In the genomic region with DNA sequence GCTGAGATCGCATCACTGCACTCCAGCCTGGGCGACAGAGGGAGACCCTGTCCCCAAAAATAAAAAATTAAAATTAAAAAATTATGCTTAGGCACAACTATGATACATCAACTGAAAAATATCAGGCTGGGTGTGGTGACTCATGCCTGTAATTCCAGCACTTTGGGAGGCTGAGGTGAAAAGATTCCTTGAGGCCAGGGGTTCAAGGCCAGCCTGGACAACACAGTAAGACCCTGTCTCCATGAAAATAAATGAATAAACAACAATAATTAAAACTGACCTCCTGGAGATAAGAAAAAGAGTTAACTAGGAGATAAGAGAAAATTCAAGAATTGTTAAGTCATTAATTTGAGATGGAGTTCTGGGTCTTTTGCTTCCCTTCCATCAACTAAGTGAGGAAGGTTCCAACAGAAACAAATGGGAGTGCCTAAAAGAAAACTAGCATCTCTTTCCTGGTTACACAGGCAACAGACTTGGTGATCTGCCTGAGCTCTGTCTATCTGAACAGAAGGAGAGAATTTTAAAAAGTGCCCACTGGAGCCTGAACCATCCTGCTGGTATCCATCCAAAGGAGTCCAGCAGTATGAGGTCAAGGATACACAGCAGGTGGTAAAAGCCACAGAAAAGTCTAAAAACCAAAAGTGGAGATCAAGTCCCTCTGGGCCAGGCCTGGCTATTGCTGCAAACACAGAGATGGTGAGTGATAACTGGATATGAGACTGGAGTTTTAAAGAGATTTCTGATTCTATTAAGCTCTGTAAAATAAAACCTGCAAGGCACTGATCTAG, we compare ENCODE assay signal across 17 cellular contexts. TPM values are rescaled to one million over a fixed set of nuclear protein-coding genes. Genes with fewer than 3 reads are reported as not detected.
DNase-seq lines count a peak whose midpoint lies in the region; ATAC-seq, FAIRE-seq and TF ChIP-seq lines count a peak whose summit lies in the region.
"Had no signal": no experiment of that assay in that cellular context is flagged by ENCODE, and none has a peak within 500 bp of the region (broad histone marks: within the 10 kb centered on the region; RNA-seq: fewer than 3 reads in every experiment).

No MANE protein-coding gene starts in this region.

- no peak overlapping the region for H3K27ac ChIP-seq in vagina
- H3K27ac ChIP-seq: esophagus squamous epithelium, heart left ventricle, SJCRH30 had no signal

- H3K36me3 ChIP-seq in vagina: no peaks in the 10 kb centered on the region

- H3K4me1 ChIP-seq in vagina: peaks cover 13% of the 10 kb centered on the region
- H3K4me1 ChIP-seq: esophagus squamous epithelium, SJCRH30 had no signal

- H3K9me3 ChIP-seq in vagina: no peaks in the 10 kb centered on the region
- H3K9me3 ChIP-seq: esophagus squamous epithelium, heart left ventricle, SJCRH30 had no signal

- H3K36me3 Mint-ChIP-seq in activated CD4-positive, alpha-beta T cell treated with anti-CD3 and anti-CD28 coated beads for 36 hours (ENCODE audit: low read depth): peaks cover 28% of the 10 kb centered on the region
- peaks cover 0 to 55% (median 5%) of the 10 kb centered on the region in 3 donors for H3K36me3 Mint-ChIP-seq in naive thymus-derived CD8-positive, alpha-beta T cell

- peak; percentile 38 for FAIRE-seq in H54 (lab: Jason Lieb, UNC)
- FAIRE-seq: keratinocyte had no signal

- no peaks in the 10 kb centered on the region for H3K9me3 Mint-ChIP-seq in activated CD4-positive, alpha-beta T cell treated with anti-CD3 and anti-CD28 coated beads for 36 hours (ENCODE audit: low read depth)
- H3K9me3 Mint-ChIP-seq in naive thymus-derived CD8-positive, alpha-beta T cell: no peaks in the 10 kb centered on the region

- peaks cover 39% of the 10 kb centered on the region for H3K4me1 Mint-ChIP-seq in activated CD4-positive, alpha-beta T cell treated with anti-CD3 and anti-CD28 coated beads for 36 hours
- H3K4me1 Mint-ChIP-seq in naive thymus-derived CD8-positive, alpha-beta T cell: peaks cover 12 to 55% (median 42%) of the 10 kb centered on the region in 4 donors

- H3K27ac Mint-ChIP-seq in activated CD4-positive, alpha-beta T cell treated with anti-CD3 and anti-CD28 coated beads for 36 hours: peak overlapping the region; percentile 38
- peak overlapping the region in 8 of 10 donors; percentile 5 to 81 (median 47) for H3K27ac Mint-ChIP-seq in naive thymus-derived CD8-positive, alpha-beta T cell

- ATAC-seq in activated CD4-positive, alpha-beta T cell treated with anti-CD3 and anti-CD28 coated beads for 36 hours: no peak
- ATAC-seq in naive thymus-derived CD8-positive, alpha-beta T cell: no peak
- no peak for ATAC-seq in GM19035 (IDR thresholded peaks at IDR 0.05; ENCODE audit: unreplicated experiment)
- ATAC-seq in HG02588 (IDR thresholded peaks at IDR 0.05; ENCODE audit: unreplicated experiment): no peak
- ATAC-seq: heart left ventricle had no signal

- no peak for DNase-seq in activated CD4-positive, alpha-beta T cell treated with anti-CD3 and anti-CD28 coated beads for 36 hours
- DNase-seq in activated CD4-positive, alpha-beta T cell treated with anti-CD3 and anti-CD28 coated beads, Interleukin-2, amount 50 U/mL, for 48 hours: no peak
- DNase-seq in H54 (ENCODE audit: insufficient read length, low spot score) (no peak), astrocyte of the hippocampus (ENCODE audit: low read depth, low spot score) (peak; percentile 60), vagina (ENCODE audit: extremely low spot score in 2 of 2) (no peak)
- no peak for DNase-seq in naive thymus-derived CD8-positive, alpha-beta T cell
- DNase-seq: amygdala, esophagus squamous epithelium, GDM1, heart left ventricle, midbrain, NCI-H187, NCI-H510A had no signal

- POLR2A ChIA-PET in activated CD4-positive, alpha-beta T cell treated with anti-CD3 and anti-CD28 coated beads for 36 hours (lab: Charles Lee): no interaction called here
- POLR2A ChIA-PET in naive thymus-derived CD8-positive, alpha-beta T cell (lab: Charles Lee): no interaction called here

- CTCF ChIA-PET in activated CD4-positive, alpha-beta T cell treated with anti-CD3 and anti-CD28 coated beads for 36 hours (lab: Charles Lee): interaction anchor here (0.6 to 1.3 kb wide), 2 partner anchors 10 to 15 kb away, joined by 4 read pairs; no protein-coding TSS in a partner anchor

- no peaks in the 10 kb centered on the region for H3K27me3 ChIP-seq in vagina
- H3K27me3 ChIP-seq: esophagus squamous epithelium, heart left ventricle, SJCRH30 had no signal

- TF ChIP-seq POLR2A in H54 (IDR thresholded peaks at IDR 0.05; ENCODE audit: low read depth, low read length) (no peak), vagina (IDR thresholded peaks at IDR 0.05) (no peak)

- TF ChIP-seq CTCF in vagina (IDR thresholded peaks at IDR 0.05): no peak

- no peaks in the 10 kb centered on the region for H3K27me3 Mint-ChIP-seq in activated CD4-positive, alpha-beta T cell treated with anti-CD3 and anti-CD28 coated beads for 36 hours
- no peaks in the 10 kb centered on the region for H3K27me3 Mint-ChIP-seq in naive thymus-derived CD8-positive, alpha-beta T cell

- H3K4me3 ChIP-seq in vagina: no peak overlapping the region
- H3K4me3 ChIP-seq: esophagus squamous epithelium, heart left ventricle, SJCRH30 had no signal

- intact Hi-C loops in activated CD4-positive, alpha-beta T cell treated with anti-CD3 and anti-CD28 coated beads for 36 hours (cut with DNase I, micrococcal nuclease): no loop called here
- intact Hi-C loops in vagina (cut with DNase I): no loop called here

- H3K4me3 Mint-ChIP-seq in activated CD4-positive, alpha-beta T cell treated with anti-CD3 and anti-CD28 coated beads for 36 hours: no peak overlapping the region
- H3K4me3 Mint-ChIP-seq in naive thymus-derived CD8-positive, alpha-beta T cell: peak overlapping the region in 1 of 10 donors; percentile 43

RNA-seq across cellular contexts. Expression of a gene that starts 8.8 kb away (rescaled TPM):
- 100 to 1,000 TPM; 115 to 121 TPM for total RNA-seq in activated CD4-positive, alpha-beta T cell treated with anti-CD3 and anti-CD28 coated beads for 36 hours
- total RNA-seq in naive thymus-derived CD8-positive, alpha-beta T cell: 10 to 100 TPM; 46.3 to 48.4 TPM
- 10 to 100 TPM; 57.1 to 85.2 (median 66.1) TPM for polyA plus RNA-seq in naive thymus-derived CD8-positive, alpha-beta T cell
- total RNA-seq in vagina: 45.4 TPM

RNA-seq across cellular contexts. Expression of a gene that starts 20.0 kb away (rescaled TPM):
- total RNA-seq in activated CD4-positive, alpha-beta T cell treated with anti-CD3 and anti-CD28 coated beads for 36 hours: 10 to 100 TPM in 1 of 2 experiments, 1 to 10 TPM in 1; 7.7 to 10.5 TPM
- 10 to 100 TPM; 18.6 to 18.8 TPM for total RNA-seq in naive thymus-derived CD8-positive, alpha-beta T cell
- 1 to 10 TPM; 2.0 to 6.0 (median 2.5) TPM for polyA plus RNA-seq in naive thymus-derived CD8-positive, alpha-beta T cell
- total RNA-seq in vagina: 17.4 TPM

RNA-seq across cellular contexts. Expression of a gene that starts 27.9 kb away (rescaled TPM):
- total RNA-seq in activated CD4-positive, alpha-beta T cell treated with anti-CD3 and anti-CD28 coated beads for 36 hours: 10 to 100 TPM; 74.3 to 74.4 TPM
- 100 to 1,000 TPM; 118 TPM for total RNA-seq in naive thymus-derived CD8-positive, alpha-beta T cell
- 100 to 1,000 TPM in 1 of 3 donors, 10 to 100 TPM in 2; 73.4 to 107 (median 78.8) TPM for polyA plus RNA-seq in naive thymus-derived CD8-positive, alpha-beta T cell
- total RNA-seq in vagina: 62.6 TPM

RNA-seq across cellular contexts. Expression of a gene that starts 30.1 kb away (rescaled TPM):
- total RNA-seq in activated CD4-positive, alpha-beta T cell treated with anti-CD3 and anti-CD28 coated beads for 36 hours: 10 to 100 TPM; 63.9 to 82.1 TPM
- total RNA-seq in naive thymus-derived CD8-positive, alpha-beta T cell: 100 to 1,000 TPM; 121 to 122 TPM
- 100 to 1,000 TPM; 200 to 217 (median 215) TPM for polyA plus RNA-seq in naive thymus-derived CD8-positive, alpha-beta T cell
- total RNA-seq in vagina: 99.2 TPM

RNA-seq across cellular contexts. Expression of a gene that starts 30.4 kb away (rescaled TPM):
- 10 to 100 TPM; 31.0 to 39.2 TPM for total RNA-seq in activated CD4-positive, alpha-beta T cell treated with anti-CD3 and anti-CD28 coated beads for 36 hours
- total RNA-seq in naive thymus-derived CD8-positive, alpha-beta T cell: 10 to 100 TPM; 54.9 to 55.5 TPM
- 10 to 100 TPM; 26.4 to 41.2 (median 30.0) TPM for polyA plus RNA-seq in naive thymus-derived CD8-positive, alpha-beta T cell
- total RNA-seq in vagina: 37.1 TPM
